24 cellular contexts compared by ENCODE assay signal in genomic region chr6:18579869-18580268, GRCh38.
"Had no signal": no experiment of that assay in that cellular context is flagged by ENCODE, and none has a peak within 500 bp of the region (broad histone marks: within the 10 kb centered on the region; RNA-seq: fewer than 3 reads in every experiment).

No MANE protein-coding gene starts in this region.

- DNase-seq: cerebellar nuclear complex; cortex of kidney; effector memory CD8-positive, alpha-beta T cell; foreskin keratinocyte; heart right ventricle; hypothalamus; immature natural killer cell; islet precursor cell; kidney glomerular epithelial cell; left colon; left ventricle myocardium superior; lower lobe of right lung; natural killer cell; right cardiac atrium; spleen; stimulated activated CD4-positive, alpha-beta T cell treated with anti-CD3 and anti-CD28 coated beads, Interleukin-4, amount 100 ng/mL, for 4 hours; stimulated activated naive CD8-positive, alpha-beta T cell treated with anti-CD3 and anti-CD28 coated beads, Interleukin-15, Interleukin-2, amounts not matched to agents 100 U/mL and 50 U/mL, for 24 hours; substantia nigra; testis; tibial artery had no signal

- H3K9me3 ChIP-seq: gastroesophageal sphincter, heart right ventricle, lower lobe of right lung, prostate gland, spleen, testis, tibial artery had no signal

- H3K4me3 ChIP-seq: gastroesophageal sphincter, heart right ventricle, lower lobe of right lung, prostate gland, skin epidermis, spleen, testis, tibial artery had no signal

- H3K36me3 ChIP-seq: gastroesophageal sphincter, heart right ventricle, lower lobe of right lung, prostate gland, spleen, tibial artery had no signal

- H3K27ac ChIP-seq: foreskin keratinocyte, gastroesophageal sphincter, heart right ventricle, lower lobe of right lung, prostate gland, skin epidermis, spleen, testis, tibial artery had no signal

- ATAC-seq: effector memory CD8-positive, alpha-beta T cell; foreskin keratinocyte; gastroesophageal sphincter; heart right ventricle; left colon; left ventricle myocardium superior; lower lobe of right lung; natural killer cell; right cardiac atrium; stimulated activated memory B cell treated with anti-CD40 and anti-IgM and Interleukin-4, amounts not matched to agents 10 μg/mL and 1 μg/mL and 100 μg/mL, for 72 hours; stimulated activated naive CD8-positive, alpha-beta T cell treated with anti-CD3 and anti-CD28 coated beads, Interleukin-15, Interleukin-2, amounts not matched to agents 100 U/mL and 50 U/mL, for 24 hours had no signal
